In the genomic region with DNA sequence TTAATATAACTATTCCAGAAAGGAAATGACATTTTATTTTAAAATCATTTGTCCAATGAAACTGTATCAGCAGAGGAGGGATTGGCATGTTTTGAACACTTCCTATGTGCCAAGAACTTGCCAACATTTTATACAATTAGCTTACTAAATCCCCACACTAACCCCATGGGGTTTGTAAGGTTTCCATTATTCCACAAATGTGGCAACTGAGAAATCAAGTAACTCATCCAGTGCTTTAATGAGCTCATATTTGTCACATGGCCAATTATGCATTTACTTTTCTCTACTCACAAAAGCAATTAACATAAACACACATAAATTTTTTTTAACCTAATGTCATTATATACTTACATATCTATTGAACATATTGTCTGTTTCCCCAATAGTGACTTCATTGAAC, we compare ENCODE assay signal across 18 cellular contexts.
"Had no signal": no experiment of that assay in that cellular context is flagged by ENCODE, and none has a peak within 500 bp of the region (broad histone marks: within the 10 kb centered on the region; RNA-seq: fewer than 3 reads in every experiment).

No MANE protein-coding gene starts in this region.

- H3K4me3 Mint-ChIP-seq: activated naive CD8-positive, alpha-beta T cell treated with anti-CD3 and anti-CD28 coated beads, Interleukin-2, amount 50 U/mL, for 24 hours; activated T-helper 1 cell treated with anti-CD3 and anti-CD28 coated beads, Interleukin-12 subunit alpha, Interleukin-12 subunit beta, Interleukin-2, Interleukin-4 antibody, amounts not matched to agents 30 ng/mL and 10 ng/mL and 1 ng/mL, durations not matched to agents 14 hours and 24 hours and 36 hours; natural killer cell had no signal

- DNase-seq: activated CD4-positive, alpha-beta T cell treated with anti-CD3 and anti-CD28 coated beads, Interleukin-2, amount 50 U/mL, for 1 hour; activated CD8-positive, alpha-beta memory T cell treated with anti-CD3 and anti-CD28 coated beads for 24 hours; activated naive CD8-positive, alpha-beta T cell treated with anti-CD3 and anti-CD28 coated beads, Interleukin-2, amount 50 U/mL, for 24 hours; aorta; dorsolateral prefrontal cortex; erythroblast; foreskin fibroblast; kidney glomerular epithelial cell; left ventricle myocardium superior; mesenchymal stem cell; natural killer cell; stimulated activated CD4-positive, alpha-beta T cell treated with anti-CD3 and anti-CD28 coated beads, Interleukin-12 subunit alpha, Interleukin-12 subunit beta, amount 100 ng/mL, for 4 hours; stimulated activated CD4-positive, alpha-beta T cell treated with anti-CD3 and anti-CD28 coated beads, Interleukin-2, amount 100 ng/mL, for 24 hours; T-helper 9 cell had no signal

- H3K9me3 Mint-ChIP-seq: activated naive CD8-positive, alpha-beta T cell treated with anti-CD3 and anti-CD28 coated beads, Interleukin-2, amount 50 U/mL, for 24 hours; activated T-helper 1 cell treated with anti-CD3 and anti-CD28 coated beads, Interleukin-12 subunit alpha, Interleukin-12 subunit beta, Interleukin-2, Interleukin-4 antibody, amounts not matched to agents 30 ng/mL and 10 ng/mL and 1 ng/mL, durations not matched to agents 14 hours and 24 hours and 36 hours; natural killer cell had no signal

- H3K27me3 Mint-ChIP-seq: activated naive CD8-positive, alpha-beta T cell treated with anti-CD3 and anti-CD28 coated beads, Interleukin-2, amount 50 U/mL, for 24 hours had no signal

- H3K4me3 ChIP-seq: breast epithelium, dorsolateral prefrontal cortex, thoracic aorta had no signal

- H3K27ac Mint-ChIP-seq: activated naive CD8-positive, alpha-beta T cell treated with anti-CD3 and anti-CD28 coated beads, Interleukin-2, amount 50 U/mL, for 24 hours; activated T-helper 1 cell treated with anti-CD3 and anti-CD28 coated beads, Interleukin-12 subunit alpha, Interleukin-12 subunit beta, Interleukin-2, Interleukin-4 antibody, amounts not matched to agents 30 ng/mL and 10 ng/mL and 1 ng/mL, durations not matched to agents 14 hours and 24 hours and 36 hours; natural killer cell had no signal

- H3K27me3 ChIP-seq: breast epithelium, dorsolateral prefrontal cortex, neutrophil had no signal

- H3K9me3 ChIP-seq: breast epithelium, neutrophil, thoracic aorta had no signal

- ATAC-seq: activated naive CD8-positive, alpha-beta T cell treated with anti-CD3 and anti-CD28 coated beads, Interleukin-2, amount 50 U/mL, for 24 hours; left ventricle myocardium superior; natural killer cell had no signal

- H3K36me3 Mint-ChIP-seq: natural killer cell had no signal

- H3K36me3 ChIP-seq: breast epithelium, thoracic aorta had no signal

- H3K27ac ChIP-seq: breast epithelium, dorsolateral prefrontal cortex had no signal

- H3K4me1 ChIP-seq: breast epithelium had no signal
